In the genomic region with DNA sequence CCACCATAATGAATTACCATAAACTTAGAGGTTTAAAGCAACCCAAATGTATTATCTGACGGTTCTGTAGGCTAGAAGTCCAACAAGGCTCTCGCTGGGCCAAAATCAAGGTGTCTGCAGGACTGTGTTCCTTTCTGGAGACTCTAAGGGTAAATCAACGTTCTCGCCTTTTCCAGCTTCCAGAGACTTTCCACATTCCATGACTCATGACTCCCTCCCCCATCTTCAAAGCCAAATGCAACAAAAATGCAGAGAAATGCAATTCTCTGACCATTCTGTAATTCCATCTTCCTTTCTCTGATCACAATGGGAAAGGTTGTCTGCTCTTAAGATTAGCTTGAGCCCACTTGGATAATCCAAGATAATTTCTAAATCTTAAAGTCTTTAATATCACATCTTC, we compare ENCODE assay signal across 1 cellular context.
TF ChIP-seq lines count a peak whose summit lies in the region.

No MANE protein-coding gene starts in this region.

TF ChIP-seq in IMR-90, 13 proteins besides CTCF, POLR2A, EP300 and RAD21 (continued from another document):
- TF ChIP-seq USF2 (IDR thresholded peaks at IDR 0.05; ENCODE audit: low read depth, low read length) (no peak), RFX5 (IDR thresholded peaks at IDR 0.05; ENCODE audit: low read depth, low read length) (no peak), FOS (IDR thresholded peaks at IDR 0.05; ENCODE audit: low read depth, low read length) (no peak), BHLHE40 (IDR thresholded peaks at IDR 0.05; ENCODE audit: low read depth, low read length) (no peak), MAFK (IDR thresholded peaks at IDR 0.05; ENCODE audit: low read depth, low read length) (no peak), RCOR1 (IDR thresholded peaks at IDR 0.05; ENCODE audit: insufficient replicate concordance, low read length) (no peak), NFE2L2 (IDR thresholded peaks at IDR 0.05; ENCODE audit: low read depth, low read length) (no peak), MAZ (IDR thresholded peaks at IDR 0.05; ENCODE audit: borderline replicate concordance, low read depth, low read length) (no peak), SMC3 (IDR thresholded peaks at IDR 0.05; ENCODE audit: low read depth, low read length) (no peak)
